13 cellular contexts compared by ENCODE assay signal in genomic region chr5:41770799-41771198, GRCh38.
DNase-seq lines count a peak whose midpoint lies in the region; ATAC-seq, FAIRE-seq and TF ChIP-seq lines count a peak whose summit lies in the region.
"Had no signal": no experiment of that assay in that cellular context is flagged by ENCODE, and none has a peak within 500 bp of the region (broad histone marks: within the 10 kb centered on the region; RNA-seq: fewer than 3 reads in every experiment).

No MANE protein-coding gene starts in this region.

- H3K4me1 Mint-ChIP-seq in HFFc6 (ENCODE audit: low read depth), result peaks cover 12% of the 10 kb centered on the region

- no peak for TF ChIP-seq CTCF in HFFc6 (IDR thresholded peaks at IDR 0.05)

- H3K27ac Mint-ChIP-seq in HFFc6, result no peak overlapping the region
- H3K27ac Mint-ChIP-seq: activated naive CD4-positive, alpha-beta T cell treated with anti-CD3 and anti-CD28 coated beads, Interleukin-2, amount 50 U/mL, for 72 hours; natural killer cell treated with Interleukin-12 subunit alpha and Interleukin-12 subunit beta and Interleukin-15 and Interleukin-18, amount 100 ng/mL, for 72 hours had no signal

- ATAC-seq in HG02571 (IDR thresholded peaks at IDR 0.05; ENCODE audit: unreplicated experiment) (peak; percentile 80), HG03159 (IDR thresholded peaks at IDR 0.05; ENCODE audit: unreplicated experiment) (peak; percentile 95)
- ATAC-seq: activated naive CD4-positive, alpha-beta T cell treated with anti-CD3 and anti-CD28 coated beads, Interleukin-2, amount 50 U/mL, for 72 hours; natural killer cell treated with Interleukin-12 subunit alpha and Interleukin-12 subunit beta and Interleukin-15 and Interleukin-18, amount 100 ng/mL, for 72 hours had no signal

- peak; percentile 88 for FAIRE-seq in GM19239 (lab: Jason Lieb, UNC)

- no peak overlapping the region for H3K4me3 Mint-ChIP-seq in HFFc6
- H3K4me3 Mint-ChIP-seq: natural killer cell treated with Interleukin-12 subunit alpha and Interleukin-12 subunit beta and Interleukin-15 and Interleukin-18, amount 100 ng/mL, for 72 hours had no signal

- H3K27me3 Mint-ChIP-seq in HFFc6 (ENCODE audit: insufficient read depth), result no peaks in the 10 kb centered on the region; the same call in 1 of the 2 replicates
- H3K27me3 Mint-ChIP-seq: natural killer cell treated with Interleukin-12 subunit alpha and Interleukin-12 subunit beta and Interleukin-15 and Interleukin-18, amount 100 ng/mL, for 72 hours had no signal

- no peaks in the 10 kb centered on the region for H3K9me3 Mint-ChIP-seq in HFFc6
- H3K9me3 Mint-ChIP-seq: activated naive CD4-positive, alpha-beta T cell treated with anti-CD3 and anti-CD28 coated beads, Interleukin-2, amount 50 U/mL, for 72 hours; natural killer cell treated with Interleukin-12 subunit alpha and Interleukin-12 subunit beta and Interleukin-15 and Interleukin-18, amount 100 ng/mL, for 72 hours had no signal

- no peaks in the 10 kb centered on the region for H3K36me3 Mint-ChIP-seq in HFFc6 (ENCODE audit: low read depth)

- no peak for DNase-seq in GM19239 (ENCODE audit: insufficient read length, low spot score)
- no peak for DNase-seq in HuH-7.5 (ENCODE audit: low spot score)
- no peak for DNase-seq in glomerular visceral epithelial cell (ENCODE audit: extremely low spot score)
- no peak for DNase-seq in dermis blood vessel endothelial cell
- DNase-seq in HFFc6, result no peak
- DNase-seq: Caco-2, cortex of kidney, NCI-H1436, uterus had no signal
